Comparison of ENCODE assay signal across 1 cellular context in genomic region chr3:53175613-53176537, GRCh38.
A peak's percentile ranks its signal among the peaks of the same experiment; 100 is the strongest.
TF ChIP-seq lines count a peak whose summit lies in the region.

No MANE protein-coding gene starts in this region.

TF ChIP-seq in HepG2, 621 proteins besides CTCF, POLR2A, EP300 and RAD21:
- TF ChIP-seq SOX13 (IDR thresholded peaks at IDR 0.05) (no peak), SOX13 (CRISPR knock-in tag; conservative IDR thresholded peaks at IDR 0.05 in 1 of 2, IDR thresholded peaks at IDR 0.05 in 1 of 2) (no peak), TRIM24 (CRISPR knock-in tag; IDR thresholded peaks at IDR 0.05) (no peak), ETV5 (CRISPR knock-in tag; IDR thresholded peaks at IDR 0.05; ENCODE audit: borderline replicate concordance) (no peak), ZUFSP (CRISPR knock-in tag; IDR thresholded peaks at IDR 0.05; ENCODE audit: borderline replicate concordance) (no peak), ZNF34 (CRISPR knock-in tag; IDR thresholded peaks at IDR 0.05; ENCODE audit: borderline replicate concordance) (no peak), ZNF879 (CRISPR knock-in tag; IDR thresholded peaks at IDR 0.05) (no peak), FOXM1 (CRISPR knock-in tag; IDR thresholded peaks at IDR 0.05) (no peak), HNRNPL (IDR thresholded peaks at IDR 0.05; ENCODE audit: low read depth, low read length) (0 out of 2 replicates have a peak, but pooled peaks have one; percentile 52), ZNF263 (CRISPR knock-in tag; IDR thresholded peaks at IDR 0.05) (peak; percentile 66; the same call in 1 of the 2 replicates), SP2 (CRISPR knock-in tag; IDR thresholded peaks at IDR 0.05) (no peak), REL (CRISPR knock-in tag; conservative IDR thresholded peaks at IDR 0.05) (no peak), IRX3 (CRISPR knock-in tag; IDR thresholded peaks at IDR 0.05; ENCODE audit: borderline replicate concordance, low read depth) (no peak), ZBTB25 (CRISPR knock-in tag; IDR thresholded peaks at IDR 0.05) (no peak), ZNF260 (CRISPR knock-in tag; IDR thresholded peaks at IDR 0.05; ENCODE audit: borderline replicate concordance, low read depth) (no peak), ZNF644 (CRISPR knock-in tag; IDR thresholded peaks at IDR 0.05; ENCODE audit: low read depth) (no peak), ZNF687 (CRISPR knock-in tag; IDR thresholded peaks at IDR 0.05) (0 out of 2 replicates have a peak, but pooled peaks have one; percentile 19)
